In genomic region chr15:94008101-94009080, GRCh38 we compare ENCODE assay signal across 18 cellular contexts.
DNase-seq lines count a peak whose midpoint lies in the region; ATAC-seq, FAIRE-seq and TF ChIP-seq lines count a peak whose summit lies in the region.
"Had no signal": no experiment of that assay in that cellular context is flagged by ENCODE, and none has a peak within 500 bp of the region (broad histone marks: within the 10 kb centered on the region; RNA-seq: fewer than 3 reads in every experiment).

No MANE protein-coding gene starts in this region.

- dilution Hi-C loops in IMR-90 (cut with HindIII; ENCODE audit: low sequenced_read_pairs, unreplicated experiment): no loop called here

- H3K27me3 Mint-ChIP-seq in endothelial cell (ENCODE audit: unreplicated experiment): no peaks in the 10 kb centered on the region

- no peaks in the 10 kb centered on the region for H3K4me1 Mint-ChIP-seq in endothelial cell (ENCODE audit: unreplicated experiment)
- H3K4me1 Mint-ChIP-seq: CD14-positive monocyte had no signal

- H3K36me3 ChIP-seq in IMR-90 (ENCODE audit: control insufficient read depth, insufficient read depth, low read length): no peaks in the 10 kb centered on the region
- no peaks in the 10 kb centered on the region for H3K36me3 ChIP-seq in bronchial epithelial cell (ENCODE audit: control insufficient read depth, insufficient read depth, low read length)

- no peak for TF ChIP-seq RAD21 in IMR-90 (IDR thresholded peaks at IDR 0.05; ENCODE audit: low read length)

- CTCF ChIA-PET in IMR-90 (lab: Yijun Ruan, JAX): interaction anchor here (1.0 kb wide), 1 partner anchor 111 kb away, joined by 3 read pairs; no protein-coding TSS in a partner anchor

- no peak overlapping the region for H2AFZ ChIP-seq in IMR-90 (replicated peaks; ENCODE audit: low read length, poor library complexity)

- no peak overlapping the region for H3K27ac ChIP-seq in IMR-90 (ENCODE audit: insufficient read depth, low read length)
- H3K27ac ChIP-seq: HL-60, RWPE1 had no signal

- no peaks in the 10 kb centered on the region for H4K20me1 ChIP-seq in IMR-90 (ENCODE audit: insufficient read depth, low read length)

- no peak for TF ChIP-seq POLR2A in IMR-90 (IDR thresholded peaks at IDR 0.05; ENCODE audit: low read depth, low read length)

- no peaks in the 10 kb centered on the region for H3K9me3 Mint-ChIP-seq in endothelial cell (ENCODE audit: unreplicated experiment)

- no peak for TF ChIP-seq CTCF in IMR-90 (conservative IDR thresholded peaks at IDR 0.05; ENCODE audit: low read depth, low read length)
- TF ChIP-seq CTCF in bronchial epithelial cell (IDR thresholded peaks at IDR 0.05; ENCODE audit: insufficient read depth, low read length, severe bottlenecking): no peak
- no peak for TF ChIP-seq CTCF in endothelial cell (IDR thresholded peaks at IDR 0.05; ENCODE audit: unreplicated experiment)

- H2BK5ac ChIP-seq in IMR-90 (ENCODE audit: low read depth, low read length, poor library complexity, severe bottlenecking): no peak overlapping the region

- no peak overlapping the region for H3K4ac ChIP-seq in IMR-90 (ENCODE audit: low read depth, low read length)

- H3K14ac ChIP-seq in IMR-90 (replicated peaks; ENCODE audit: low read depth, low read length): no peak overlapping the region

- H3K36me3 Mint-ChIP-seq in endothelial cell (ENCODE audit: low read depth, unreplicated experiment): no peaks in the 10 kb centered on the region
- H3K36me3 Mint-ChIP-seq: CD14-positive monocyte had no signal

- H3K9me3 ChIP-seq in IMR-90 (ENCODE audit: control insufficient read depth, insufficient read depth, low read length): peaks cover 5% of the 10 kb centered on the region

- no peak overlapping the region for H3K56ac ChIP-seq in IMR-90 (ENCODE audit: extremely low read depth, insufficient read depth, low read length)

- no peak overlapping the region for H3K4me2 ChIP-seq in IMR-90 (ENCODE audit: low read depth, low read length)

- intact Hi-C loops in IMR-90 (cut with micrococcal nuclease): no loop called here

- no peak overlapping the region for H3K27ac Mint-ChIP-seq in endothelial cell (ENCODE audit: unreplicated experiment)
- H3K27ac Mint-ChIP-seq: CD14-positive monocyte, H9 had no signal

- H4K8ac ChIP-seq in IMR-90 (ENCODE audit: low read depth in 2 of 2, low read length in 2 of 2): no peak overlapping the region

- WGBS in IMR-90 (ENCODE audit: extremely low coverage in 2 of 2, insufficient read length in 1 of 2), 2 experiments: 53% methylated on average over 3 of the region's 9 CpGs; no CpG with 5 or more reads in 1 of the 2 experiments

- H3K18ac ChIP-seq in IMR-90 (ENCODE audit: low read depth, low read length): no peak overlapping the region

- POLR2A ChIA-PET in IMR-90 (lab: Charles Lee; ENCODE audit: unreplicated experiment): no interaction called here

- DNase-seq in IMR-90: peak; percentile 26
- peak; percentile 54 for DNase-seq in bronchial epithelial cell (ENCODE audit: low read depth)
- peak; percentile 13 for DNase-seq in kidney tubule cell (ENCODE audit: low spot score)
- DNase-seq in retina: peak; percentile 49
- no peak for DNase-seq in NCI-H1092 treated with DMSO at 0.1 percent for 48 hours (lab: John Stamatoyannopoulos, UW)
- DNase-seq in endothelial cell (ENCODE audit: low spot score): no peak
- DNase-seq in DMS53 (lab: John Stamatoyannopoulos, UW): no peak
- no peak for DNase-seq in activated T-cell treated with anti-CD3 and anti-CD28 coated beads for 4 hours
- DNase-seq: 8988T, DND-41, H9, NCI-H1417 treated with DMSO at 0.1 percent for 48 hours, NCI-H1930, NCI-H526, PC-3 had no signal

- H3K4me3 ChIP-seq in IMR-90 (ENCODE audit: insufficient read depth, low read depth, low read length) (no peak overlapping the region), bronchial epithelial cell (ENCODE audit: low read depth, low read length) (no peak overlapping the region)

- ATAC-seq in IMR-90 (ENCODE audit: low read depth): no peak
- ATAC-seq: PC-3 had no signal

- H2AK5ac ChIP-seq in IMR-90 (ENCODE audit: low read depth, low read length): no peak overlapping the region

- H3K4me1 ChIP-seq in IMR-90 (ENCODE audit: control insufficient read depth, insufficient read depth, low read length): no peaks in the 10 kb centered on the region

- BruUV-seq in IMR-90 (replicated peaks; lab: Mats Ljungman, UMichigan): no TSS peak

- H3K23ac ChIP-seq in IMR-90 (ENCODE audit: low read depth, low read length): no peak overlapping the region

- no peak overlapping the region for H3K9ac ChIP-seq in IMR-90 (ENCODE audit: low read depth, low read length)

- H2AK9ac ChIP-seq in IMR-90 (replicated peaks; ENCODE audit: low read depth, low read length, poor library complexity): no peak overlapping the region

- no peaks in the 10 kb centered on the region for H3K79me1 ChIP-seq in IMR-90 (ENCODE audit: low read depth in 1 of 2, low read length in 2 of 2)

- in situ Hi-C loops in IMR-90 (cut with MboI; ENCODE audit: low sequenced_read_pairs): no loop called here

- no peak overlapping the region for H2BK120ac ChIP-seq in IMR-90 (ENCODE audit: low read depth, low read length)

- H3K27me3 ChIP-seq in IMR-90 (ENCODE audit: control insufficient read depth, insufficient read depth, low read length) (no peaks in the 10 kb centered on the region), bronchial epithelial cell (ENCODE audit: control insufficient read depth, insufficient read depth, low read length) (no peaks in the 10 kb centered on the region)

- H4K91ac ChIP-seq in IMR-90 (ENCODE audit: insufficient read depth, low read depth, low read length): no peak overlapping the region

- H2BK15ac ChIP-seq in IMR-90 (ENCODE audit: low read depth, low read length): no peak overlapping the region

- H3K9me1 ChIP-seq in IMR-90 (ENCODE audit: insufficient read depth, low read length): no peaks in the 10 kb centered on the region

- no peak overlapping the region for H3K4me3 Mint-ChIP-seq in endothelial cell (ENCODE audit: unreplicated experiment)
- H3K4me3 Mint-ChIP-seq: CD14-positive monocyte, H9 had no signal

- H2BK20ac ChIP-seq in IMR-90 (ENCODE audit: low read depth, low read length): no peak overlapping the region

- FAIRE-seq in bronchial epithelial cell (lab: Jason Lieb, UNC): no peak

- no peak overlapping the region for H4K5ac ChIP-seq in IMR-90 (ENCODE audit: low read depth, low read length)

TF ChIP-seq in IMR-90, 13 proteins besides CTCF, POLR2A, EP300 and RAD21:
- TF ChIP-seq FOS (IDR thresholded peaks at IDR 0.05; ENCODE audit: low read depth, low read length) (no peak), CEBPB (IDR thresholded peaks at IDR 0.05; ENCODE audit: low read depth, low read length) (no peak), SMC3 (IDR thresholded peaks at IDR 0.05; ENCODE audit: low read depth, low read length) (no peak), USF2 (IDR thresholded peaks at IDR 0.05; ENCODE audit: low read depth, low read length) (no peak), CHD1 (IDR thresholded peaks at IDR 0.05; ENCODE audit: low read depth, low read length) (no peak)

Comparison
In these comparisons a context has a peak if more than half of its experiments do, and no peak if none do; other contexts are left out.
1. DNase-seq: peak in IMR-90 (single experiment), bronchial epithelial cell (single experiment), kidney tubule cell (single experiment) and retina (single experiment); none in NCI-H1092 treated with DMSO at 0.1 percent for 48 hours (single experiment), endothelial cell (single experiment), DMS53 (single experiment) and activated T-cell treated with anti-CD3 and anti-CD28 coated beads for 4 hours (single experiment).